In the genomic region with DNA sequence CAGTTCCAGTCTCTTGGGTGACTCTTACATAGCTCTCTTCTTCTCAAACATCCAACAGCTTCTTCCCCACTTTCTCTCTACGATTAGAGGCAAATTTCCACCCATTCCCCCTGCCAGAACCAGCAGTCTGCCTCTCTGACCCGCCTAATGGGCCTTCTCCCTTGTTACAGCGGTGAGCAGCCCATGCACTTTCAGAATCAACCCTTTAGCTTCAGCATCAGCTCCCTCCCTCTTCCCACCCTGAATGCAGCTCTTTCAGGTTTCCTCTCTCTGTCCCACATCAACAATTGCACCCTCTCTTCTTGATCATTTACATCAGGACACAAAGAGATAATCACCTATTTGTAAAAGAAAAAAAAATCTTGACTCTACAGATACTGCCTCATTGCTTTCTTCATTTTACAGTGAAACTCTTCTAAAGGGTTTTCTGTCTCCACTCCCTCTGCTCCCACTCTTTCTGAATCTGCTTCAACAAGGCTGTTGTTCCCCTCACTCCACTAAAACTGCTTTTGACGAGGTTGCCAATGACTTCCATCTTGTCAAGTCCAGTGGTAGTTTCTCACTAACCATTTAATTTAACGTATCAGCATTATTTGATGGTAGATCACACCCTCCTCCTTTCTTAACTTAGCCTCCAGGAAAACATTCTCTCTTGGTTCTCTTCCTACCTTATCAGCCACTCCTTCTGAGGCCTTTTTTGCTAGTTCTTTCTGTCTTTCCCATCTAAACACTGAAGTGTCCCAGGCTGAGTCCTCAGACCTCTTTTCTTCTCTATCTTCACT, we compare ENCODE assay signal across 2 cellular contexts.
TF ChIP-seq lines count a peak whose summit lies in the region.

No MANE protein-coding gene starts in this region.

TF ChIP-seq in GM23338, 12 proteins besides CTCF, POLR2A, EP300 and RAD21 (continues in another document):
- TF ChIP-seq EZH2 (IDR thresholded peaks at IDR 0.05; ENCODE audit: low read depth, unreplicated experiment) = no peak
- no peak for TF ChIP-seq ZNF331 (CRISPR knock-in tag; IDR thresholded peaks at IDR 0.05; ENCODE audit: low read depth)
- TF ChIP-seq REST (IDR thresholded peaks at IDR 0.05; ENCODE audit: unreplicated experiment) = no peak
- no peak for TF ChIP-seq ZNF114 (CRISPR knock-in tag; IDR thresholded peaks at IDR 0.05)
- no peak for TF ChIP-seq POLR2AphosphoS5 (IDR thresholded peaks at IDR 0.05; ENCODE audit: low read depth)
- no peak for TF ChIP-seq STAT1 (IDR thresholded peaks at IDR 0.05; ENCODE audit: unreplicated experiment)
- TF ChIP-seq JUNB (IDR thresholded peaks at IDR 0.05; ENCODE audit: unreplicated experiment) = no peak
- no peak for TF ChIP-seq CREB1 (CRISPR knock-in tag; IDR thresholded peaks at IDR 0.05; ENCODE audit: low read depth)
- no peak for TF ChIP-seq ZNF462 (CRISPR knock-in tag; IDR thresholded peaks at IDR 0.05)

TF ChIP-seq in IMR-90, 13 proteins besides CTCF, POLR2A, EP300 and RAD21:
- peak; percentile 29; the same call in 1 of the 2 replicates for TF ChIP-seq MAFK (IDR thresholded peaks at IDR 0.05; ENCODE audit: low read depth, low read length)
- TF ChIP-seq RFX5 (IDR thresholded peaks at IDR 0.05; ENCODE audit: low read depth, low read length) = no peak
